Comparison of ENCODE assay signal across 7 cellular contexts in the genomic region with DNA sequence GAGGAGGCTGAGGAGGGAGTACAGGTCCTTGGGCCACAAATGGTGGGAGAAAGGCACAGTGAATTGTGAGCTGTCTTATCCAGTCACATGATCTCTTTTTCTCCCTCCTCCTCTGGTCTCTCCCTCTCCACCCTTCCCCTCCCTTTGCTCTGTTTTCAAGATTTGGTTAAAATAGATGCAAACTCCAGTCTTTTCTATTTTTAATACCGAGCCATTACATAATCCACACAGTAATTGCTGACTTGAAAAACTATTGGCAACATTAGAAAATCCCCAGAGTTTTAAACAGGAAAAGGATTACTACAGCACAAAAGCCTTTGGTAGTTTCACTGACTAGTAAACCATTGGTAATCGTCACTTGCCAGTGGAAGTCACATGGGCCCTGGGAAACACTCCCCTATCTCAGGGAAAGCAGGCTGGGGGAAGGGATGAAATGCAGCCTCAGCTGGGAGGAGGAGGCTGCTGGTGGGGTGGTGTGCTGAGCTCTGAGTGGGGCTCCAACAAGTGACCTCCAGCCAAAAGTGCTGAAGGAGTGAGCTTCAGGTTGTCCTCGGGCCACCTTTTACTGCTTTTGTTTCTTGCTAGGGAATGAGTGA. TPM values are rescaled to one million over a fixed set of nuclear protein-coding genes. Genes with fewer than 3 reads are reported as not detected.
A peak's percentile ranks its signal among the peaks of the same experiment; 100 is the strongest.
DNase-seq lines count a peak whose midpoint lies in the region; ATAC-seq and TF ChIP-seq lines count a peak whose summit lies in the region.

No MANE protein-coding gene starts in this region.

- peaks cover 21% of the 10 kb centered on the region for H3K4me1 Mint-ChIP-seq in chondrocyte (ENCODE audit: low read depth)

- peak; percentile 53 for ATAC-seq in left colon
- ATAC-seq in HG02938 (IDR thresholded peaks at IDR 0.05; ENCODE audit: unreplicated experiment): no peak

- intact Hi-C loops in left colon (cut with DNase I, micrococcal nuclease): no loop called here

- TF ChIP-seq CTCF in chondrocyte (IDR thresholded peaks at IDR 0.05): no peak

- no peaks in the 10 kb centered on the region for H3K27me3 Mint-ChIP-seq in chondrocyte (ENCODE audit: low read depth)

- DNase-seq in HuH-7 (ENCODE audit: low spot score): peak; percentile 37
- no peak for DNase-seq in chondrocyte (ENCODE audit: low spot score)
- DNase-seq in left colon: peak; percentile 33 to 67
- DNase-seq in superior temporal gyrus (ENCODE audit: extremely low spot score): peak; percentile 78
- no peak for DNase-seq in NAMALWA (ENCODE audit: low spot score)
- no peak for DNase-seq in SHP77 (lab: John Stamatoyannopoulos, UW)

- H3K9me3 Mint-ChIP-seq in chondrocyte (ENCODE audit: low read depth): no peaks in the 10 kb centered on the region

- H3K27ac Mint-ChIP-seq in chondrocyte (ENCODE audit: unreplicated experiment): peak overlapping the region; percentile 33

- H3K36me3 Mint-ChIP-seq in chondrocyte (ENCODE audit: low read depth): peaks cover 2% of the 10 kb centered on the region

- H3K4me3 Mint-ChIP-seq in chondrocyte (ENCODE audit: unreplicated experiment): no peak overlapping the region

RNA-seq across cellular contexts. Expression of gene PCBP1, which starts 57.4 kb away (rescaled TPM):
- 220 to 240 TPM (median 221 TPM) in 3 replicates for total RNA-seq in chondrocyte
- 100 to 1,000 TPM; 263 to 293 TPM for total RNA-seq in left colon

Comparison
In these comparisons a context has a peak if more than half of its experiments do, and no peak if none do; other contexts are left out.
1. DNase-seq: peak in HuH-7 (single experiment), left colon (2 of 2) and superior temporal gyrus (single experiment); none in chondrocyte (single experiment), NAMALWA (single experiment) and SHP77 (0 of 2).